In genomic region chr2:155836439-155836838, GRCh38 we compare ENCODE assay signal across 24 cellular contexts.
"Had no signal": no experiment of that assay in that cellular context is flagged by ENCODE, and none has a peak within 500 bp of the region (broad histone marks: within the 10 kb centered on the region; RNA-seq: fewer than 3 reads in every experiment).

No MANE protein-coding gene starts in this region.

- H3K27ac ChIP-seq: neural progenitor cell, ovary, parathyroid adenoma, psoas muscle, right lobe of liver, sigmoid colon, stomach, thoracic aorta, thyroid gland, tibial nerve, upper lobe of left lung had no signal

- H3K4me1 ChIP-seq: parathyroid adenoma, psoas muscle, right lobe of liver, sigmoid colon, thyroid gland, upper lobe of left lung had no signal

- H3K27me3 ChIP-seq: neural progenitor cell, ovary, right lobe of liver, sigmoid colon, stomach, thyroid gland, tibial nerve, upper lobe of left lung had no signal

- H3K4me3 ChIP-seq: neural progenitor cell, ovary, psoas muscle, right lobe of liver, sigmoid colon, stomach, thoracic aorta, thyroid gland, tibial nerve, upper lobe of left lung had no signal

- H3K9ac ChIP-seq: neural progenitor cell, parathyroid adenoma had no signal

- DNase-seq: natural killer cell; occipital lobe; ovary; posterior cingulate gyrus; psoas muscle; right cardiac atrium; right lobe of liver; sigmoid colon; small intestine; stimulated activated CD4-positive, alpha-beta T cell treated with anti-CD3 and anti-CD28 coated beads, Interleukin-15, amount 100 ng/mL, for 24 hours; stimulated activated CD4-positive, alpha-beta T cell treated with anti-CD3 and anti-CD28 coated beads, Interleukin-2, amount 100 ng/mL, for 24 hours; stimulated activated CD4-positive, alpha-beta T cell treated with anti-CD3 and anti-CD28 coated beads, Interleukin-2, amount 100 ng/mL, for 48 hours; stimulated activated CD4-positive, alpha-beta T cell treated with anti-CD3 and anti-CD28 coated beads, Interleukin-4, amount 100 ng/mL, for 24 hours; stimulated activated naive B cell treated with anti-CD40 and anti-IgM and Interleukin-4, amounts not matched to agents 10 μg/mL and 1 μg/mL and 100 μg/mL, for 72 hours; stimulated activated naive CD4-positive, alpha-beta T cell treated with Interleukin-2 at 50 U/mL for 16 hours; stomach; thyroid gland; trophoblast cell; upper lobe of left lung had no signal

- H2AFZ ChIP-seq: neural progenitor cell, parathyroid adenoma had no signal

- H3K9me3 ChIP-seq: ovary, psoas muscle, right lobe of liver, sigmoid colon, stomach, thoracic aorta, thyroid gland, tibial nerve, upper lobe of left lung had no signal

- H3K79me2 ChIP-seq: parathyroid adenoma had no signal

- H3K4me2 ChIP-seq: neural progenitor cell had no signal

- H3K36me3 ChIP-seq: neural progenitor cell, ovary, right lobe of liver, sigmoid colon, stomach, thoracic aorta, thyroid gland, tibial nerve, upper lobe of left lung had no signal

- FAIRE-seq: small intestine, urothelium cell line had no signal
